Comparison of ENCODE assay signal across 8 cellular contexts in genomic region chr19:46602392-46603194, GRCh38. TPM values are rescaled to one million over a fixed set of nuclear protein-coding genes. Genes with fewer than 3 reads are reported as not detected.
DNase-seq lines count a peak whose midpoint lies in the region; ATAC-seq, FAIRE-seq and TF ChIP-seq lines count a peak whose summit lies in the region.

No MANE protein-coding gene starts in this region.

- H3K27ac ChIP-seq in esophagus muscularis mucosa (replicated peaks in 1 of 4) (peak overlapping the region; percentile 96 to 98 (median 96)), aorta (ENCODE audit: low read depth in 1 of 2, low read length in 2 of 2) (peak overlapping the region; percentile 18 to 75)

- in situ Hi-C loops in GM13977 (cut with MboI; ENCODE audit: low pct_unique_long_range_greater_than_20kb, low sequenced_read_pairs, unreplicated experiment) = no loop called here

- H3K4me1 ChIP-seq in esophagus muscularis mucosa = peaks cover 46 to 63% (median 59%) of the 10 kb centered on the region in 4 donors
- peaks cover 0 to 4% of the 10 kb centered on the region in 2 donors for H3K4me1 ChIP-seq in aorta (ENCODE audit: control insufficient read depth in 1 of 2, insufficient read depth in 2 of 2, low read length in 2 of 2)

- DNase-seq in GM13977 (ENCODE audit: low spot score) (peak; percentile 17), esophagus muscularis mucosa (ENCODE audit: extremely low spot score) (no peak), nucleus accumbens (lab: John Stamatoyannopoulos, UW) (peak in 36 of 56 donors; percentile 18 to 77 (median 45)), aorta (peak in 1 of 2 donors; percentile 78), H54 (ENCODE audit: insufficient read length, low spot score) (no peak), KG1 (lab: John Stamatoyannopoulos, UW) (no peak)
- peak; percentile 79 for DNase-seq in activated CD4-positive, alpha-beta T cell treated with anti-CD3 and anti-CD28 coated beads for 48 hours

- H3K36me3 ChIP-seq in esophagus muscularis mucosa = peaks cover 0 to 24% (median 19%) of the 10 kb centered on the region in 4 donors
- no peaks in the 10 kb centered on the region for H3K36me3 ChIP-seq in aorta (ENCODE audit: control insufficient read depth in 1 of 2, insufficient read depth in 2 of 2, low read length in 1 of 2)

- ATAC-seq in aorta (ENCODE audit: low FRiP score) (no peak), HG03354 (IDR thresholded peaks at IDR 0.05; ENCODE audit: poor library complexity, severe bottlenecking, unreplicated experiment) (no peak)

- TF ChIP-seq CTCF in GM13977 (IDR thresholded peaks at IDR 0.05; ENCODE audit: extremely low read depth, insufficient read depth, missing control alignments) (no peak), esophagus muscularis mucosa (IDR thresholded peaks at IDR 0.05) (no peak)

- H3K9me3 ChIP-seq in esophagus muscularis mucosa = peaks cover 0 to 6% (median 0%) of the 10 kb centered on the region in 4 donors
- no peaks in the 10 kb centered on the region for H3K9me3 ChIP-seq in aorta (ENCODE audit: control insufficient read depth, low read length)

- TF ChIP-seq POLR2A in esophagus muscularis mucosa (IDR thresholded peaks at IDR 0.05; ENCODE audit: low read depth) (no peak), H54 (IDR thresholded peaks at IDR 0.05; ENCODE audit: low read depth, low read length) (no peak)

- H3K4me3 ChIP-seq in esophagus muscularis mucosa (peak overlapping the region; percentile 85 to 100 (median 93)), aorta (ENCODE audit: low read length in 2 of 2) (peak overlapping the region; percentile 89 to 99)

- FAIRE-seq in H54 (lab: Jason Lieb, UNC) = no peak

- 26% methylated on average over 17 of the region's 23 CpGs for WGBS in esophagus muscularis mucosa
- WGBS in aorta, 2 donors = 1 to 3% methylated on average over 22 to 23 of the region's 23 CpGs

- intact Hi-C loops in esophagus muscularis mucosa (cut with DNase I) = no loop called here
- intact Hi-C loops in aorta (cut with DNase I) = loop anchor here in 1 of 2 donors (10.0 kb wide), 1 partner anchor 242 kb away; no protein-coding TSS in a partner anchor

- no peaks in the 10 kb centered on the region for H3K27me3 ChIP-seq in esophagus muscularis mucosa
- H3K27me3 ChIP-seq in aorta (ENCODE audit: control insufficient read depth in 1 of 2, insufficient read depth in 2 of 2, low read length in 1 of 2) = no peaks in the 10 kb centered on the region

- no peak for TF ChIP-seq EP300 in esophagus muscularis mucosa (IDR thresholded peaks at IDR 0.05)

RNA-seq across cellular contexts. Expression of gene CALM3, which starts 1.5 kb away (rescaled TPM):
- total RNA-seq in esophagus muscularis mucosa = 100 to 1,000 TPM; 114 to 155 (median 129) TPM
- total RNA-seq in aorta = 100 to 1,000 TPM; 212 to 237 TPM
- 100 to 1,000 TPM; 197 to 240 TPM for polyA plus RNA-seq in aorta

RNA-seq across cellular contexts. Expression of gene PTGIR, which starts 22.3 kb away (rescaled TPM):
- total RNA-seq in esophagus muscularis mucosa (1 to 10 TPM; 5.9 to 9.1 (median 7.1) TPM), aorta (10 to 100 TPM; 70.4 to 70.8 TPM)
- 100 to 1,000 TPM in 1 of 2 donors, 10 to 100 TPM in 1; 17.3 to 119 TPM for polyA plus RNA-seq in aorta

RNA-seq across cellular contexts. Expression of gene GNG8, which starts 33.4 kb away (rescaled TPM):
- not detected for total RNA-seq in esophagus muscularis mucosa
- 1 to 10 TPM; 3.0 to 4.5 TPM for total RNA-seq in aorta
- polyA plus RNA-seq in aorta = not detected

RNA-seq across cellular contexts. Expression of gene DACT3, which starts 58.4 kb away (rescaled TPM):
- 100 to 1,000 TPM in 1 of 4 donors, 10 to 100 TPM in 3; 46.7 to 119 (median 65.1) TPM for total RNA-seq in esophagus muscularis mucosa
- total RNA-seq in aorta = 100 to 1,000 TPM in 1 of 2 donors, 10 to 100 TPM in 1; 84.1 to 216 TPM
- polyA plus RNA-seq in aorta = 10 to 100 TPM; 24.4 to 47.0 TPM

Comparison
In these comparisons a context has a peak if more than half of its experiments do, and no peak if none do; other contexts are left out.
1. DNase-seq: peak in GM13977 (single experiment), activated CD4-positive, alpha-beta T cell treated with anti-CD3 and anti-CD28 coated beads for 48 hours (single experiment) and nucleus accumbens (36 of 56); none in esophagus muscularis mucosa (single experiment), H54 (single experiment) and KG1 (single experiment).
2. RNA of gene PTGIR, which starts 22.3 kb away (total RNA-seq): 70.4 to 70.8 TPM in aorta; 5.9 to 9.1 TPM in esophagus muscularis mucosa; every median in the first group is over 4 times any median in the second.